24 cellular contexts compared by ENCODE assay signal in the genomic region with DNA sequence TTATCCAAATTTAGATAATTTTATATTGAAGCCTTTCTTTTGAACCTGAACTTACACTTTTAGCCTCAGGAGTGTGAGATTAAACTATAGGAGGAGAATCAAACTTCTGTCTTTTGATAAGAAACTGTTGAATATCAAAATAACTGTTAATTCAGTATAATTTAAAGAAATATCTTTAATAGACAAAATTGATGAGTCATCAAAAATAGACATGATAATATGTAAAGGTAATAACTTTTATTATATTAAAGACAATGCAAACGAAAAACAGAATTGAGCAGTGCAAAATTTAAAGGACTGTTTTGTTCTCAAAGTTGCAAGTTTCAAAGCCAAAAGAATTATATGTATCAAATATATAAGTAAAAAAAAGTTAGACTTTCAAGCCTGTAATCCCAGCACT. TPM values are rescaled to one million over a fixed set of nuclear protein-coding genes. Genes with fewer than 3 reads are reported as not detected.
DNase-seq lines count a peak whose midpoint lies in the region; ATAC-seq, FAIRE-seq and TF ChIP-seq lines count a peak whose summit lies in the region.
"Had no signal": no experiment of that assay in that cellular context is flagged by ENCODE, and none has a peak within 500 bp of the region (broad histone marks: within the 10 kb centered on the region; RNA-seq: fewer than 3 reads in every experiment).

No MANE protein-coding gene starts in this region.

- no peaks in the 10 kb centered on the region for H3K9me3 ChIP-seq in CD4-positive, alpha-beta T cell (ENCODE audit: control insufficient read depth, low read length)

- POLR2A ChIA-PET in CD4-positive, alpha-beta T cell (lab: Charles Lee), result no interaction called here

- no peaks in the 10 kb centered on the region for H3K9me3 Mint-ChIP-seq in CD4-positive, alpha-beta T cell
- H3K9me3 Mint-ChIP-seq: CD4-positive, CD25-positive, alpha-beta regulatory T cell; CD8-positive, alpha-beta memory T cell had no signal

- CTCF ChIA-PET in CD4-positive, alpha-beta T cell (lab: Charles Lee), result no interaction called here

- H3K27ac Mint-ChIP-seq in CD4-positive, alpha-beta T cell, result no peak overlapping the region
- H3K27ac Mint-ChIP-seq: B cell had no signal

- no peak overlapping the region for H3K4me3 Mint-ChIP-seq in CD4-positive, alpha-beta T cell

- intact Hi-C loops in CD4-positive, alpha-beta T cell (cut with DNase I, micrococcal nuclease), result loop anchor here in 1 of 2 experiments (2.0 kb wide), 1 partner anchor 57 kb away; no protein-coding TSS in a partner anchor

- FAIRE-seq in A204.1 (lab: Jason Lieb, UNC), result peak; percentile 30
- peak; percentile 53 for FAIRE-seq in G401.6 (lab: Jason Lieb, UNC)
- peak; percentile 73 for FAIRE-seq in TTC549 (lab: Jason Lieb, UNC)
- peak; percentile 21 for FAIRE-seq in endometrium (lab: Jason Lieb, UNC)
- FAIRE-seq: D721Med, GM12891, GM18507 had no signal

- H3K27me3 Mint-ChIP-seq in CD4-positive, alpha-beta T cell, result peaks cover 38% of the 10 kb centered on the region

- H3K27me3 ChIP-seq in CD4-positive, alpha-beta T cell (ENCODE audit: control insufficient read depth, insufficient read depth, low read length), result peaks cover 11% of the 10 kb centered on the region

- TF ChIP-seq CTCF in CD4-positive, alpha-beta T cell (IDR thresholded peaks at IDR 0.05), result no peak

- peaks cover 20% of the 10 kb centered on the region for H3K4me1 Mint-ChIP-seq in CD4-positive, alpha-beta T cell (ENCODE audit: low read depth)

- DNase-seq in activated CD4-positive, alpha-beta T cell treated with anti-CD3 and anti-CD28 coated beads for 48 hours, result no peak
- no peak for DNase-seq in HK-2 (ENCODE audit: unreplicated experiment)
- no peak for DNase-seq in CD4-positive, alpha-beta T cell
- DNase-seq: 8988T; CD4-positive, CD25-positive, alpha-beta regulatory T cell; CD8-positive, alpha-beta memory T cell; DMS 273 treated with DMSO at 0.1 percent for 48 hours; DMS79; EL; GF-D8; GOT3; H7; HCEC 1CT had no signal

- no peak for ATAC-seq in GM19328 (IDR thresholded peaks at IDR 0.05; ENCODE audit: unreplicated experiment)
- no peak for ATAC-seq in CD4-positive, alpha-beta T cell (ENCODE audit: poor library complexity)

- H3K36me3 Mint-ChIP-seq in CD4-positive, alpha-beta T cell (ENCODE audit: low read depth), result no peaks in the 10 kb centered on the region
- H3K36me3 Mint-ChIP-seq: CD4-positive, CD25-positive, alpha-beta regulatory T cell had no signal

- no peak overlapping the region for H3K27ac ChIP-seq in CD4-positive, alpha-beta T cell (ENCODE audit: low read depth, low read length)
- H3K27ac ChIP-seq: BLaER1, C4-2B had no signal

RNA-seq across cellular contexts. Expression of gene WDR35, which starts 2.0 kb away (rescaled TPM):
- 1 to 10 TPM; 2.8 to 3.2 TPM for total RNA-seq in CD4-positive, alpha-beta T cell

RNA-seq across cellular contexts. Expression of gene MATN3, which starts 20.6 kb away (rescaled TPM):
- not detected for total RNA-seq in CD4-positive, alpha-beta T cell
- total RNA-seq: B cell; CD4-positive, CD25-positive, alpha-beta regulatory T cell; CD8-positive, alpha-beta memory T cell had no signal

RNA-seq across cellular contexts. Expression of gene LAPTM4A, which starts 59.5 kb away (rescaled TPM):
- total RNA-seq in CD4-positive, alpha-beta T cell, result 10 to 100 TPM; 59.4 to 62.0 TPM
